ENCODE assay signal across 1 cellular context in the genomic region with DNA sequence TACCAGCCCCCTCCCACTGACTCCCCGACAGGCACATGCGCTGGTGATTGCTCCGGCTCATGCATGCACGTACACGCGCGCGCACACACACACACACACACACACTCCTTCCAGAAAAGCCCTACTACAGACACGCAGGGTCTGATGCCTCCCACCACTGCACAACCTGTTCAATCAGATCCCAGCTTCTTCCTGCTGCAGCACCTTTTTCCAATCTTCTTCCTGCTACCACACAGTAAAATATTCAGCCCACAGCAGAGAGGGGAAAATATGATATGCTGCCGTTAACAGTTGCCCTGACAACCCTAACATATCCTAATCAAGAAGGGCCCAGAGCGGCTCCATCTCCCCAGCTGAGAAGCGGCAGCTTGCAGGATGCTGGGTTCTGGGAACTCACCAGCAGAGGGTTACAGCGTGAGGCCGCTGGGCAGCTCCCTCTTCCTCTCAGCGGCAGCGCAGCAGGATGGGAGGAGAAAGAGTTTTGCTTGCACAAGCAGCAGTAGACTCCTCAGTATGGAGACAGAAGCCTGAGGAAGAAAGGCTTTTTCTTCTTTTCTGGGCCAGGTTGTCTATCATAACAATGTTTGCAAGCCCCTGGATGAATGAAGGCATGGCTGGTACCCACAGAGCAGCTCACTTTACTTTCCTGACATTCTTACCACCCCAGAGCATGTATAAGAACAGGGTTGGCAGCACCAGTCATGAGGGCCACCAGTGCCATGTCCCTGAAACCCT.
TF ChIP-seq lines count a peak whose summit lies in the region.

No MANE protein-coding gene starts in this region.

TF ChIP-seq in GM23338, 12 proteins besides CTCF, POLR2A, EP300 and RAD21 (continued from another document):
- TF ChIP-seq, protein P1, sequence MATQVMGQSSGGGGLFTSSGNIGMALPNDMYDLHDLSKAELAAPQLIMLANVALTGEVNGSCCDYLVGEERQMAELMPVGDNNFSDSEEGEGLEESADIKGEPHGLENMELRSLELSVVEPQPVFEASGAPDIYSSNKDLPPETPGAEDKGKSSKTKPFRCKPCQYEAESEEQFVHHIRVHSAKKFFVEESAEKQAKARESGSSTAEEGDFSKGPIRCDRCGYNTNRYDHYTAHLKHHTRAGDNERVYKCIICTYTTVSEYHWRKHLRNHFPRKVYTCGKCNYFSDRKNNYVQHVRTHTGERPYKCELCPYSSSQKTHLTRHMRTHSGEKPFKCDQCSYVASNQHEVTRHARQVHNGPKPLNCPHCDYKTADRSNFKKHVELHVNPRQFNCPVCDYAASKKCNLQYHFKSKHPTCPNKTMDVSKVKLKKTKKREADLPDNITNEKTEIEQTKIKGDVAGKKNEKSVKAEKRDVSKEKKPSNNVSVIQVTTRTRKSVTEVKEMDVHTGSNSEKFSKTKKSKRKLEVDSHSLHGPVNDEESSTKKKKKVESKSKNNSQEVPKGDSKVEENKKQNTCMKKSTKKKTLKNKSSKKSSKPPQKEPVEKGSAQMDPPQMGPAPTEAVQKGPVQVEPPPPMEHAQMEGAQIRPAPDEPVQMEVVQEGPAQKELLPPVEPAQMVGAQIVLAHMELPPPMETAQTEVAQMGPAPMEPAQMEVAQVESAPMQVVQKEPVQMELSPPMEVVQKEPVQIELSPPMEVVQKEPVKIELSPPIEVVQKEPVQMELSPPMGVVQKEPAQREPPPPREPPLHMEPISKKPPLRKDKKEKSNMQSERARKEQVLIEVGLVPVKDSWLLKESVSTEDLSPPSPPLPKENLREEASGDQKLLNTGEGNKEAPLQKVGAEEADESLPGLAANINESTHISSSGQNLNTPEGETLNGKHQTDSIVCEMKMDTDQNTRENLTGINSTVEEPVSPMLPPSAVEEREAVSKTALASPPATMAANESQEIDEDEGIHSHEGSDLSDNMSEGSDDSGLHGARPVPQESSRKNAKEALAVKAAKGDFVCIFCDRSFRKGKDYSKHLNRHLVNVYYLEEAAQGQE (IDR thresholded peaks at IDR 0.05; ENCODE audit: unreplicated experiment): no peak
